In genomic region chr17:41490022-41490421, GRCh38 we compare ENCODE assay signal across 25 cellular contexts. TPM values are rescaled to one million over a fixed set of nuclear protein-coding genes. Genes with fewer than 3 reads are reported as not detected.
"Had no signal": no experiment of that assay in that cellular context is flagged by ENCODE, and none has a peak within 500 bp of the region (broad histone marks: within the 10 kb centered on the region; RNA-seq: fewer than 3 reads in every experiment).

No MANE protein-coding gene starts in this region.

- H3K4me3 Mint-ChIP-seq: activated B cell treated with CpG ODN at 0.5 μM for 24 hours; activated CD4-positive, alpha-beta memory T cell treated with anti-CD3 and anti-CD28 coated beads for 36 hours; activated naive CD8-positive, alpha-beta T cell treated with anti-CD3 and anti-CD28 coated beads for 36 hours; endodermal cell; naive B cell; neural crest cell had no signal

- H3K9me3 ChIP-seq: prostate gland, right atrium auricular region, thyroid gland had no signal

- H3K27me3 Mint-ChIP-seq: activated CD4-positive, alpha-beta memory T cell treated with anti-CD3 and anti-CD28 coated beads for 36 hours had no signal

- H3K4me1 ChIP-seq: prostate gland, right atrium auricular region had no signal

- H3K36me3 Mint-ChIP-seq: activated CD4-positive, alpha-beta memory T cell treated with anti-CD3 and anti-CD28 coated beads for 36 hours; activated naive CD8-positive, alpha-beta T cell treated with anti-CD3 and anti-CD28 coated beads for 36 hours; naive B cell had no signal

- H3K27me3 ChIP-seq: dorsolateral prefrontal cortex, hepatocyte, right atrium auricular region, thyroid gland had no signal

- H3K79me2 ChIP-seq: hepatocyte had no signal

- H3K27ac Mint-ChIP-seq: activated B cell treated with CpG ODN at 0.5 μM for 24 hours; activated CD4-positive, alpha-beta memory T cell treated with anti-CD3 and anti-CD28 coated beads for 36 hours; activated naive CD8-positive, alpha-beta T cell treated with anti-CD3 and anti-CD28 coated beads for 36 hours; endodermal cell had no signal

- H3K4me1 Mint-ChIP-seq: activated B cell treated with CpG ODN at 0.5 μM for 24 hours, endodermal cell had no signal

- H3K27ac ChIP-seq: dorsolateral prefrontal cortex, epithelial cell of prostate, hepatocyte, prostate gland, right atrium auricular region, thyroid gland had no signal

- H3K4me3 ChIP-seq: dorsolateral prefrontal cortex, hepatocyte, prostate gland, right atrium auricular region, thyroid gland had no signal

- H3K4me2 ChIP-seq: hepatocyte had no signal

- H3K9me3 Mint-ChIP-seq: activated B cell treated with CpG ODN at 0.5 μM for 24 hours; activated CD4-positive, alpha-beta memory T cell treated with anti-CD3 and anti-CD28 coated beads for 36 hours; activated naive CD8-positive, alpha-beta T cell treated with anti-CD3 and anti-CD28 coated beads for 36 hours; endodermal cell; naive B cell; neural crest cell had no signal

- H3K36me3 ChIP-seq: prostate gland, right atrium auricular region, thyroid gland had no signal

- DNase-seq: activated B cell treated with CpG ODN at 0.5 μM for 24 hours; activated CD4-positive, alpha-beta memory T cell treated with anti-CD3 and anti-CD28 coated beads for 36 hours; activated CD4-positive, alpha-beta T cell treated with anti-CD3 and anti-CD28 coated beads for 4 hours; activated naive CD4-positive, alpha-beta T cell; activated naive CD8-positive, alpha-beta T cell treated with anti-CD3 and anti-CD28 coated beads for 36 hours; activated T-cell treated with anti-CD3 and anti-CD28 coated beads for 4 hours; amniotic stem cell; endodermal cell; foreskin fibroblast; naive B cell; stimulated activated CD4-positive, alpha-beta T cell treated with anti-CD3 and anti-CD28 coated beads, Interleukin-2, amount 100 ng/mL, for 24 hours; stimulated activated naive CD4-positive, alpha-beta T cell treated with Interleukin-2 at 50 U/mL for 16 hours; thyroid gland had no signal

- H2AFZ ChIP-seq: hepatocyte had no signal

RNA-seq across cellular contexts. Expression of gene KRT36, which starts 0.3 kb away (rescaled TPM):
- total RNA-seq: activated B cell treated with CpG ODN at 0.5 μM for 24 hours; activated CD4-positive, alpha-beta memory T cell treated with anti-CD3 and anti-CD28 coated beads for 36 hours; activated naive CD8-positive, alpha-beta T cell treated with anti-CD3 and anti-CD28 coated beads for 36 hours; cerebellum; dorsolateral prefrontal cortex; endodermal cell; hepatocyte; lung microvascular endothelial cell; mononuclear cell; neural crest cell; prostate gland; right atrium auricular region; subcutaneous adipose tissue; thyroid gland; urinary bladder had no signal
- polyA plus RNA-seq: hepatocyte, urinary bladder had no signal

RNA-seq across cellular contexts. Expression of gene KRT35, which starts 9.1 kb away (rescaled TPM):
- total RNA-seq: activated B cell treated with CpG ODN at 0.5 μM for 24 hours; activated CD4-positive, alpha-beta memory T cell treated with anti-CD3 and anti-CD28 coated beads for 36 hours; activated naive CD8-positive, alpha-beta T cell treated with anti-CD3 and anti-CD28 coated beads for 36 hours; cerebellum; dorsolateral prefrontal cortex; endodermal cell; hepatocyte; lung microvascular endothelial cell; mononuclear cell; neural crest cell; osteoblast; prostate gland; right atrium auricular region; subcutaneous adipose tissue; thyroid gland; urinary bladder had no signal
- polyA plus RNA-seq: hepatocyte, urinary bladder had no signal

RNA-seq across cellular contexts. Expression of gene KRT13, which starts 15.4 kb away (rescaled TPM):
- total RNA-seq: activated B cell treated with CpG ODN at 0.5 μM for 24 hours; activated CD4-positive, alpha-beta memory T cell treated with anti-CD3 and anti-CD28 coated beads for 36 hours; activated naive CD8-positive, alpha-beta T cell treated with anti-CD3 and anti-CD28 coated beads for 36 hours; endodermal cell; lung microvascular endothelial cell; neural crest cell; osteoblast; right atrium auricular region; subcutaneous adipose tissue had no signal

RNA-seq across cellular contexts. Expression of gene KRT32, which starts 22.8 kb away (rescaled TPM):
- total RNA-seq: activated B cell treated with CpG ODN at 0.5 μM for 24 hours; activated CD4-positive, alpha-beta memory T cell treated with anti-CD3 and anti-CD28 coated beads for 36 hours; activated naive CD8-positive, alpha-beta T cell treated with anti-CD3 and anti-CD28 coated beads for 36 hours; cerebellum; dorsolateral prefrontal cortex; endodermal cell; hepatocyte; lung microvascular endothelial cell; mononuclear cell; neural crest cell; osteoblast; prostate gland; right atrium auricular region; subcutaneous adipose tissue; thyroid gland; urinary bladder had no signal
- polyA plus RNA-seq: hepatocyte, urinary bladder had no signal

RNA-seq across cellular contexts. Expression of gene KRT15, which starts 28.7 kb away (rescaled TPM):
- total RNA-seq: activated B cell treated with CpG ODN at 0.5 μM for 24 hours; activated CD4-positive, alpha-beta memory T cell treated with anti-CD3 and anti-CD28 coated beads for 36 hours; activated naive CD8-positive, alpha-beta T cell treated with anti-CD3 and anti-CD28 coated beads for 36 hours; cerebellum; mononuclear cell; neural crest cell; subcutaneous adipose tissue had no signal
